18 cellular contexts compared by ENCODE assay signal in genomic region chr9:35042891-35043545, GRCh38.
"Had no signal": no experiment of that assay in that cellular context is flagged by ENCODE, and none has a peak within 500 bp of the region (broad histone marks: within the 10 kb centered on the region; RNA-seq: fewer than 3 reads in every experiment).

No MANE protein-coding gene starts in this region.

- H3K4me3 Mint-ChIP-seq: activated T-helper 1 cell treated with anti-CD3 and anti-CD28 coated beads, Interleukin-12 subunit alpha, Interleukin-12 subunit beta, Interleukin-2, Interleukin-4 antibody, amounts not matched to agents 30 ng/mL and 10 ng/mL and 1 ng/mL, durations not matched to agents 14 hours and 24 hours and 36 hours; nephron progenitor cell had no signal

- H3K9me3 Mint-ChIP-seq: activated T-helper 1 cell treated with anti-CD3 and anti-CD28 coated beads, Interleukin-12 subunit alpha, Interleukin-12 subunit beta, Interleukin-2, Interleukin-4 antibody, amounts not matched to agents 30 ng/mL and 10 ng/mL and 1 ng/mL, durations not matched to agents 14 hours and 24 hours and 36 hours; nephron progenitor cell had no signal

- H3K4me1 ChIP-seq: heart left ventricle, left lung, spleen, thyroid gland had no signal

- ATAC-seq: left lung had no signal

- H3K27ac Mint-ChIP-seq: activated T-helper 1 cell treated with anti-CD3 and anti-CD28 coated beads, Interleukin-12 subunit alpha, Interleukin-12 subunit beta, Interleukin-2, Interleukin-4 antibody, amounts not matched to agents 30 ng/mL and 10 ng/mL and 1 ng/mL, durations not matched to agents 14 hours and 24 hours and 36 hours had no signal

- H3K27ac ChIP-seq: heart left ventricle, left lung, spleen, thyroid gland had no signal

- H3K9me3 ChIP-seq: adrenal gland, heart left ventricle, left lung, spleen, thyroid gland had no signal

- H3K4me3 ChIP-seq: adrenal gland, heart left ventricle, left lung, spleen, thyroid gland had no signal

- H3K4me1 Mint-ChIP-seq: nephron progenitor cell had no signal

- H3K27me3 ChIP-seq: adrenal gland, heart left ventricle, left lung, spleen, thyroid gland had no signal

- DNase-seq: activated CD4-positive, alpha-beta T cell treated with anti-CD3 and anti-CD28 coated beads, Interleukin-2, amount 50 U/mL, for 1 hour; activated naive CD4-positive, alpha-beta T cell; adrenal gland; dermis blood vessel endothelial cell; heart left ventricle; kidney; left lung; midbrain; nephron progenitor cell; occipital lobe; retina; spleen; stimulated activated CD4-positive, alpha-beta T cell treated with anti-CD3 and anti-CD28 coated beads, Interleukin-4, amount 100 ng/mL, for 4 hours; stimulated activated naive CD4-positive, alpha-beta T cell; T-helper 1 cell; T1000; thyroid gland had no signal
